In genomic region chr6:168060521-168060931, GRCh38 we compare ENCODE assay signal across 1 cellular context.
TF ChIP-seq lines count a peak whose summit lies in the region.

No MANE protein-coding gene starts in this region.

TF ChIP-seq in HEK293, 187 proteins besides CTCF, POLR2A, EP300 and RAD21 (continued from another document):
- no peak for TF ChIP-seq ZSCAN18 (tag by site-specific recombination; IDR thresholded peaks at IDR 0.05)
